In genomic region chr22:46156031-46156430, GRCh38 we compare ENCODE assay signal across 32 cellular contexts.
"Had no signal": no experiment of that assay in that cellular context is flagged by ENCODE, and none has a peak within 500 bp of the region (broad histone marks: within the 10 kb centered on the region; RNA-seq: fewer than 3 reads in every experiment).

No MANE protein-coding gene starts in this region.

- ATAC-seq: activated CD4-positive, CD25-positive, alpha-beta regulatory T cell treated with anti-CD3 and anti-CD28 coated beads, Interleukin-2, amount 50 U/mL, for 24 hours; activated CD8-positive, alpha-beta memory T cell treated with anti-CD3 and anti-CD28 coated beads, Interleukin-2, amount 10 ng/mL, durations not matched to agents 7 days and 5 days; activated CD8-positive, alpha-beta T cell treated with anti-CD3 and anti-CD28 coated beads, Interleukin-2, amount 10 ng/mL, durations not matched to agents 7 days and 5 days; activated naive CD8-positive, alpha-beta T cell treated with anti-CD3 and anti-CD28 coated beads, Interleukin-2, amount 50 U/mL, for 24 hours; esophagus mucosa had no signal

- H3K27me3 ChIP-seq: adrenal gland, brain microvascular endothelial cell had no signal

- H3K27me3 Mint-ChIP-seq: activated B cell treated with CpG ODN at 0.5 μM for 24 hours; activated CD8-positive, alpha-beta memory T cell treated with anti-CD3 and anti-CD28 coated beads, Interleukin-2, amount 10 ng/mL, durations not matched to agents 7 days and 5 days; activated naive CD4-positive, alpha-beta T cell treated with anti-CD3 and anti-CD28 coated beads, Interleukin-2, amount 50 U/mL, for 24 hours; activated naive CD8-positive, alpha-beta T cell treated with anti-CD3 and anti-CD28 coated beads for 36 hours; activated naive CD8-positive, alpha-beta T cell treated with anti-CD3 and anti-CD28 coated beads, Interleukin-2, amount 50 U/mL, for 24 hours; central memory CD8-positive, alpha-beta T cell; dendritic cell treated with granulocyte-macrophage colony-stimulating factor and Interleukin-4, amounts not matched to agents 40 ng/mL and 50 ng/mL, for 4 days had no signal

- H3K9me3 Mint-ChIP-seq: activated B cell treated with CpG ODN at 0.5 μM for 24 hours; activated naive CD4-positive, alpha-beta T cell treated with anti-CD3 and anti-CD28 coated beads for 36 hours; activated naive CD4-positive, alpha-beta T cell treated with anti-CD3 and anti-CD28 coated beads, Interleukin-2, amount 50 U/mL, for 24 hours; activated naive CD8-positive, alpha-beta T cell treated with anti-CD3 and anti-CD28 coated beads for 36 hours; activated naive CD8-positive, alpha-beta T cell treated with anti-CD3 and anti-CD28 coated beads, Interleukin-2, amount 50 U/mL, for 24 hours; activated T-helper 1 cell treated with anti-CD3 and anti-CD28 coated beads, Interleukin-12 subunit alpha, Interleukin-12 subunit beta, Interleukin-2, Interleukin-4 antibody, amounts not matched to agents 30 ng/mL and 10 ng/mL and 1 ng/mL, durations not matched to agents 14 hours and 24 hours and 36 hours; activated T-helper 2 cell treated with anti-CD3 and anti-CD28 coated beads, Interferon-gamma antibody, Interleukin-2, Interleukin-4, amounts not matched to agents 10 μg/mL and 5 μg/mL and 100 μg/mL, durations not matched to agents 14 hours and 24 hours and 36 hours; central memory CD8-positive, alpha-beta T cell; dendritic cell treated with granulocyte-macrophage colony-stimulating factor and Interleukin-4, amounts not matched to agents 40 ng/mL and 50 ng/mL, for 4 days; endodermal cell had no signal

- H3K27ac ChIP-seq: adrenal gland, brain microvascular endothelial cell, coronary artery, dorsolateral prefrontal cortex, VCaP had no signal

- DNase-seq: activated B cell treated with CpG ODN at 0.5 μM for 24 hours; activated CD4-positive, alpha-beta T cell treated with anti-CD3 and anti-CD28 coated beads for 48 hours; activated CD4-positive, alpha-beta T cell treated with anti-CD3 and anti-CD28 coated beads, Interleukin-2, amount 50 U/mL, for 1 hour; activated CD4-positive, alpha-beta T cell treated with anti-CD3 and anti-CD28 coated beads, Interleukin-2, amount 50 U/mL, for 48 hours; activated CD8-positive, alpha-beta memory T cell treated with anti-CD3 and anti-CD28 coated beads, Interleukin-2, amount 10 ng/mL, durations not matched to agents 7 days and 5 days; activated CD8-positive, alpha-beta memory T cell treated with anti-CD3 and anti-CD28 coated beads, Interleukin-2, amount 50 U/mL, for 4 hours; activated CD8-positive, alpha-beta T cell treated with anti-CD3 and anti-CD28 coated beads, Interleukin-2, amount 10 ng/mL, durations not matched to agents 7 days and 5 days; activated effector memory CD4-positive, alpha-beta T cell treated with anti-CD3 and anti-CD28 coated beads, Interleukin-2, amount 50 U/mL, for 16 hours; activated naive CD4-positive, alpha-beta T cell treated with anti-CD3 and anti-CD28 coated beads for 36 hours; activated naive CD8-positive, alpha-beta T cell treated with anti-CD3 and anti-CD28 coated beads for 36 hours; activated naive CD8-positive, alpha-beta T cell treated with anti-CD3 and anti-CD28 coated beads, Interleukin-2, amount 50 U/mL, for 24 hours; activated T-cell treated with anti-CD3 and anti-CD28 coated beads, Interleukin-2, amount 50 U/mL, for 1 hour; activated T-cell treated with anti-CD3 and anti-CD28 coated beads, Interleukin-2, amount 50 U/mL, for 48 hours; amygdala; aorta; brain microvascular endothelial cell; effector memory CD4-positive, alpha-beta T cell; endodermal cell; foreskin fibroblast; T-helper 1 cell; T-helper 2 cell had no signal

- H3K4me3 Mint-ChIP-seq: activated B cell treated with CpG ODN at 0.5 μM for 24 hours; activated CD8-positive, alpha-beta memory T cell treated with anti-CD3 and anti-CD28 coated beads, Interleukin-2, amount 10 ng/mL, durations not matched to agents 7 days and 5 days; activated CD8-positive, alpha-beta T cell treated with anti-CD3 and anti-CD28 coated beads, Interleukin-2, amount 10 ng/mL, durations not matched to agents 7 days and 5 days; activated naive CD4-positive, alpha-beta T cell treated with anti-CD3 and anti-CD28 coated beads for 36 hours; activated naive CD4-positive, alpha-beta T cell treated with anti-CD3 and anti-CD28 coated beads, Interleukin-2, amount 50 U/mL, for 24 hours; activated naive CD8-positive, alpha-beta T cell treated with anti-CD3 and anti-CD28 coated beads for 36 hours; activated naive CD8-positive, alpha-beta T cell treated with anti-CD3 and anti-CD28 coated beads, Interleukin-2, amount 50 U/mL, for 24 hours; activated T-helper 1 cell treated with anti-CD3 and anti-CD28 coated beads, Interleukin-12 subunit alpha, Interleukin-12 subunit beta, Interleukin-2, Interleukin-4 antibody, amounts not matched to agents 30 ng/mL and 10 ng/mL and 1 ng/mL, durations not matched to agents 14 hours and 24 hours and 36 hours; central memory CD8-positive, alpha-beta T cell; dendritic cell treated with granulocyte-macrophage colony-stimulating factor and Interleukin-4, amounts not matched to agents 40 ng/mL and 50 ng/mL, for 4 days; endodermal cell had no signal

- H3K36me3 ChIP-seq: brain microvascular endothelial cell had no signal

- H3K9me3 ChIP-seq: adrenal gland had no signal

- H3K27ac Mint-ChIP-seq: activated B cell treated with CpG ODN at 0.5 μM for 24 hours; activated CD8-positive, alpha-beta memory T cell treated with anti-CD3 and anti-CD28 coated beads, Interleukin-2, amount 10 ng/mL, durations not matched to agents 7 days and 5 days; activated CD8-positive, alpha-beta T cell treated with anti-CD3 and anti-CD28 coated beads, Interleukin-2, amount 10 ng/mL, durations not matched to agents 7 days and 5 days; activated naive CD4-positive, alpha-beta T cell treated with anti-CD3 and anti-CD28 coated beads for 36 hours; activated naive CD4-positive, alpha-beta T cell treated with anti-CD3 and anti-CD28 coated beads, Interleukin-2, amount 50 U/mL, for 24 hours; activated naive CD8-positive, alpha-beta T cell treated with anti-CD3 and anti-CD28 coated beads for 36 hours; activated naive CD8-positive, alpha-beta T cell treated with anti-CD3 and anti-CD28 coated beads, Interleukin-2, amount 50 U/mL, for 24 hours; activated T-helper 1 cell treated with anti-CD3 and anti-CD28 coated beads, Interleukin-12 subunit alpha, Interleukin-12 subunit beta, Interleukin-2, Interleukin-4 antibody, amounts not matched to agents 30 ng/mL and 10 ng/mL and 1 ng/mL, durations not matched to agents 14 hours and 24 hours and 36 hours; activated T-helper 2 cell treated with anti-CD3 and anti-CD28 coated beads, Interferon-gamma antibody, Interleukin-2, Interleukin-4, amounts not matched to agents 10 μg/mL and 5 μg/mL and 100 μg/mL, durations not matched to agents 14 hours and 24 hours and 36 hours; dendritic cell treated with granulocyte-macrophage colony-stimulating factor and Interleukin-4, amounts not matched to agents 40 ng/mL and 50 ng/mL, for 4 days; endodermal cell had no signal

- H3K4me3 ChIP-seq: adrenal gland, coronary artery, dorsolateral prefrontal cortex had no signal
